ENCODE assay signal across 28 cellular contexts in genomic region chr15:25829075-25829474, GRCh38. TPM values are rescaled to one million over a fixed set of nuclear protein-coding genes. Genes with fewer than 3 reads are reported as not detected.
DNase-seq lines count a peak whose midpoint lies in the region; ATAC-seq, FAIRE-seq and TF ChIP-seq lines count a peak whose summit lies in the region.
"Had no signal": no experiment of that assay in that cellular context is flagged by ENCODE, and none has a peak within 500 bp of the region (broad histone marks: within the 10 kb centered on the region; RNA-seq: fewer than 3 reads in every experiment).

No MANE protein-coding gene starts in this region.

- H3K36me3 ChIP-seq in K562 (ENCODE audit: control insufficient read depth, insufficient read depth, low read length) (no peaks in the 10 kb centered on the region), osteoblast (ENCODE audit: insufficient read depth, low read length) (no peaks in the 10 kb centered on the region), aorta (ENCODE audit: control insufficient read depth in 1 of 2, insufficient read depth in 2 of 2, low read length in 1 of 2) (no peaks in the 10 kb centered on the region)
- H3K36me3 ChIP-seq: cardiac muscle cell, gastrocnemius medialis, left lung had no signal

- no peak overlapping the region for H3K4me3 ChIP-seq in K562
- no peak overlapping the region for H3K4me3 ChIP-seq in osteoblast (ENCODE audit: insufficient read depth, low read length)
- H3K4me3 ChIP-seq in aorta (ENCODE audit: low read length in 2 of 2), result no peak overlapping the region
- H3K4me3 ChIP-seq: cardiac muscle cell, gastrocnemius medialis, left lung had no signal

- H3K79me2 ChIP-seq in K562 (ENCODE audit: control insufficient read depth, insufficient read depth, low read length) (no peaks in the 10 kb centered on the region), osteoblast (ENCODE audit: insufficient read depth, low read length) (peaks cover 76% of the 10 kb centered on the region)

- peak overlapping the region; percentile 51 for H3K27ac Mint-ChIP-seq in activated T-cell treated with anti-CD3 and anti-CD28 coated beads, Interleukin-2, amount 50 U/mL, for 24 hours
- H3K27ac Mint-ChIP-seq: naive B cell; T-helper 2 cell treated with Interferon-gamma antibody and Interleukin-4, amounts not matched to agents 5 μg/mL and 100 μg/mL, for 36 hours had no signal

- no peak overlapping the region for H3K4me3 Mint-ChIP-seq in activated T-cell treated with anti-CD3 and anti-CD28 coated beads, Interleukin-2, amount 50 U/mL, for 24 hours
- H3K4me3 Mint-ChIP-seq: CD14-positive monocyte; immature natural killer cell; naive B cell; T-helper 2 cell treated with Interferon-gamma antibody and Interleukin-4, amounts not matched to agents 5 μg/mL and 100 μg/mL, for 36 hours had no signal

- intact Hi-C loops in K562 (cut with micrococcal nuclease) (no loop called here), aorta (cut with DNase I) (loop anchor here in 1 of 2 donors (5.0 kb wide), 2 partner anchors 33 to 87 kb away; partner anchors contain the start of gene ATP10A)

- H3K9me3 Mint-ChIP-seq in activated T-cell treated with anti-CD3 and anti-CD28 coated beads, Interleukin-2, amount 50 U/mL, for 24 hours, result peaks cover 16% of the 10 kb centered on the region

- no peak for TF ChIP-seq POLR2A in K562 (conservative IDR thresholded peaks at IDR 0.05)

- TF ChIP-seq RAD21 in K562 (CRISPR knock-in tag; conservative IDR thresholded peaks at IDR 0.05 in 1 of 2, IDR thresholded peaks at IDR 0.05 in 1 of 2), result no peak

- peaks cover 67% of the 10 kb centered on the region for H3K4me1 Mint-ChIP-seq in activated T-cell treated with anti-CD3 and anti-CD28 coated beads, Interleukin-2, amount 50 U/mL, for 24 hours (ENCODE audit: low read depth)

- FAIRE-seq in K562 (lab: Jason Lieb, UNC), result no peak
- FAIRE-seq: small intestine had no signal

- H2AFZ ChIP-seq in K562 (ENCODE audit: low read depth, low read length) (no peak overlapping the region), osteoblast (ENCODE audit: low read length) (no peak overlapping the region)

- POLR2A ChIA-PET in K562 (lab: Yijun Ruan, JAX), result interaction anchor here (1.2 kb wide), 1 partner anchor 14 kb away, joined by 4 read pairs; no protein-coding TSS in a partner anchor

- H3K27ac ChIP-seq in K562 (ENCODE audit: extremely low read depth, low read depth, low read length) (no peak overlapping the region), osteoblast (ENCODE audit: low read depth, low read length) (peak overlapping the region; percentile 97), aorta (ENCODE audit: low read depth in 1 of 2, low read length in 2 of 2) (peak overlapping the region; percentile 34 to 98)
- H3K27ac ChIP-seq: 22Rv1, cardiac muscle cell, gastrocnemius medialis, left lung had no signal

- H4K20me1 ChIP-seq in K562 (replicated peaks; ENCODE audit: control insufficient read depth, insufficient read depth, low read length), result no peaks in the 10 kb centered on the region
- no peaks in the 10 kb centered on the region for H4K20me1 ChIP-seq in osteoblast (ENCODE audit: insufficient read depth, low read length)

- H3K27me3 Mint-ChIP-seq in activated T-cell treated with anti-CD3 and anti-CD28 coated beads, Interleukin-2, amount 50 U/mL, for 24 hours, result no peaks in the 10 kb centered on the region

- H3K9me1 ChIP-seq in K562 (ENCODE audit: control insufficient read depth, insufficient read depth, low read length), result no peaks in the 10 kb centered on the region

- no peak overlapping the region for H3K4me2 ChIP-seq in K562 (ENCODE audit: insufficient read depth, low read length)
- H3K4me2 ChIP-seq in osteoblast (ENCODE audit: insufficient read depth, low read length), result no peak overlapping the region

- TF ChIP-seq EP300 in K562 (IDR thresholded peaks at IDR 0.05; ENCODE audit: low read length), result no peak

- H3K9ac ChIP-seq in K562 (ENCODE audit: insufficient read depth in 1 of 2, low read depth in 2 of 2, low read length in 2 of 2), result no peak overlapping the region

- ATAC-seq in K562 (no peak), aorta (ENCODE audit: low FRiP score) (no peak)
- ATAC-seq: gastrocnemius medialis, left lung had no signal

- H3K36me3 Mint-ChIP-seq in activated T-cell treated with anti-CD3 and anti-CD28 coated beads, Interleukin-2, amount 50 U/mL, for 24 hours (ENCODE audit: low read depth), result peaks cover 69% of the 10 kb centered on the region
- H3K36me3 Mint-ChIP-seq: IgD-negative memory B cell had no signal

- DNase-seq in activated T-cell treated with anti-CD3 and anti-CD28 coated beads, Interleukin-2, amount 50 U/mL, for 24 hours, result no peak
- DNase-seq in activated T-cell treated with anti-CD3 and anti-CD28 coated beads for 4 hours, result no peak
- no peak for DNase-seq in K562 (ENCODE audit: extremely low read depth in 1 of 4, low spot score in 3 of 4)
- peak; percentile 35 for DNase-seq in osteoblast (ENCODE audit: insufficient read length, low spot score, missing footprints)
- no peak for DNase-seq in aorta
- no peak for DNase-seq in GM19238 (ENCODE audit: insufficient read length, low spot score)
- no peak for DNase-seq in NCI-H146 treated with DMSO at 0.1 percent for 48 hours (lab: John Stamatoyannopoulos, UW; ENCODE audit: unreplicated experiment)
- DNase-seq in NCI-H226, result no peak
- DNase-seq: activated CD4-positive, alpha-beta T cell treated with anti-CD3 and anti-CD28 coated beads for 4 hours; activated gamma-delta T cell treated with Interleukin-2 at 50 U/mL for 16 hours; activated T-cell treated with anti-CD3 and anti-CD28 coated beads, Interleukin-2, amount 50 U/mL, for 1 hour; gastrocnemius medialis; hypothalamus; immature natural killer cell; left lung; naive B cell; NCI-H1105; NCI-H1930; NCI-H526 treated with DMSO at 0.1 percent for 48 hours; SHP77; small intestine; stimulated activated CD4-positive, alpha-beta T cell treated with anti-CD3 and anti-CD28 coated beads, Interleukin-1b, Interleukin-23, amount 100 ng/mL, for 48 hours had no signal

- WGBS in K562 (ENCODE audit: insufficient coverage, low coverage, missing lambda C conversion rate), result 0% methylated on average over 3 of the region's 3 CpGs
- WGBS in aorta, 2 donors, result 67 to 68% methylated on average over 3 of the region's 3 CpGs

- no peaks in the 10 kb centered on the region; a peak in 1 of 5 replicates for H3K27me3 ChIP-seq in K562 (ENCODE audit: control insufficient read depth in 2 of 2, insufficient read depth in 2 of 2, low read length in 2 of 2)
- no peaks in the 10 kb centered on the region for H3K27me3 ChIP-seq in osteoblast (ENCODE audit: insufficient read depth, low read length)
- no peaks in the 10 kb centered on the region for H3K27me3 ChIP-seq in aorta (ENCODE audit: control insufficient read depth in 1 of 2, insufficient read depth in 2 of 2, low read length in 1 of 2)
- H3K27me3 ChIP-seq: cardiac muscle cell, gastrocnemius medialis, left lung had no signal

- CTCF ChIA-PET in K562 (lab: Yijun Ruan, JAX; ENCODE audit: low intra/inter-chr PET ratio), result no interaction called here

- BruUV-seq in K562 (replicated peaks; lab: Mats Ljungman, UMichigan), result no TSS peak

- TF ChIP-seq CTCF in K562 (IDR thresholded peaks at IDR 0.05 in 2 of 3, conservative IDR thresholded peaks at IDR 0.05 in 1 of 3; ENCODE audit: insufficient read depth in 2 of 3, low read depth in 1 of 3, low read length in 3 of 3), result no peak
- no peak for TF ChIP-seq CTCF in osteoblast (IDR thresholded peaks at IDR 0.05; ENCODE audit: extremely low read depth, low read depth, low read length)

- in situ Hi-C loops in K562 (cut with MboI), result no loop called here

- H3K9me3 ChIP-seq in K562 (replicated peaks; ENCODE audit: control insufficient read depth, insufficient read depth, low read depth, low read length) (no peaks in the 10 kb centered on the region), osteoblast (ENCODE audit: low read depth, low read length) (no peaks in the 10 kb centered on the region), aorta (ENCODE audit: control insufficient read depth, low read length) (no peaks in the 10 kb centered on the region)
- H3K9me3 ChIP-seq: gastrocnemius medialis, left lung had no signal

- H3K4me1 ChIP-seq in K562 (replicated peaks in 1 of 2; ENCODE audit: control insufficient read depth in 2 of 2, insufficient read depth in 2 of 2, low read length in 2 of 2) (no peaks in the 10 kb centered on the region), osteoblast (ENCODE audit: insufficient read depth, low read length) (peaks cover 28% of the 10 kb centered on the region), aorta (ENCODE audit: control insufficient read depth in 1 of 2, insufficient read depth in 2 of 2, low read length in 2 of 2) (peaks cover 10 to 11% of the 10 kb centered on the region in 2 donors)

TF ChIP-seq in K562, 482 proteins besides CTCF, POLR2A, EP300 and RAD21 (continues in another document):
- TF ChIP-seq SAFB (IDR thresholded peaks at IDR 0.05; ENCODE audit: borderline replicate concordance, low read depth, low read length), result no peak
- TF ChIP-seq ATF1 (CRISPR knock-in tag; IDR thresholded peaks at IDR 0.05), result no peak
- 0 out of 2 replicates have a peak, but pooled peaks have one; percentile 17 for TF ChIP-seq ATF1 (tag; IDR thresholded peaks at IDR 0.05)
- peak; percentile 44; the same call in 1 of the 2 replicates for TF ChIP-seq JUND (IDR thresholded peaks at IDR 0.05; ENCODE audit: borderline replicate concordance, low read depth, low read length)
- TF ChIP-seq JUND (tag; IDR thresholded peaks at IDR 0.05; ENCODE audit: borderline replicate concordance, low read depth, low read length), result peak; percentile 42; the same call in 1 of the 3 replicates
- no peak for TF ChIP-seq PHB2 (IDR thresholded peaks at IDR 0.05; ENCODE audit: low read depth)

RNA-seq across cellular contexts. Expression of gene ATP10A, which starts 34.1 kb away (rescaled TPM):
- not detected in 2 replicates for total RNA-seq in K562 (2011; cell fraction: chromatin; rRNA removed; ENCODE audit: low replicate concordance)
- total RNA-seq in K562 (2011; cell fraction: nucleolus; rRNA removed), result not detected in 2 replicates
- total RNA-seq in K562 (2011; cell fraction: nucleoplasm; rRNA removed), result not detected in 2 replicates
- not detected in 2 replicates for total RNA-seq in K562 (2014; rRNA removed)
- not detected in 2 replicates for total RNA-seq in K562 (2014; rRNA removed; fragmentation: Illumina TruSeq; extraction: Trizol)
- total RNA-seq in K562 (2015; rRNA removed; fragmentation: Illumina TruSeq; extraction: Trizol), result not detected in 2 replicates
- total RNA-seq in K562 (2021), result 0.04 and 0.09 TPM in 2 replicates
- not detected in 2 replicates for polyA plus RNA-seq in K562 (2011; rRNA removed)
- polyA plus RNA-seq in K562 (2011; cell fraction: cytosol; rRNA removed), result not detected in 2 replicates
- not detected in 2 replicates for polyA plus RNA-seq in K562 (2011; cell fraction: nucleus; rRNA removed)
- polyA plus RNA-seq in K562 (2012), result 0.01 TPM in 1 of 2 replicates, not detected in the other
- not detected in 2 replicates for polyA plus RNA-seq in K562 (2014; fragmentation: Illumina TruSeq; extraction: Trizol)
- polyA plus RNA-seq in K562 (2014; fragmentation: Nextera tagmentation; extraction: Ambion mirVana), result not detected
- not detected in 2 replicates for polyA plus RNA-seq in K562 (2014; rRNA removed)
- not detected in 2 replicates for polyA minus RNA-seq in K562 (2011; rRNA and poly(A)+ RNA removed)
- not detected in 2 replicates for polyA minus RNA-seq in K562 (2011; cell fraction: cytosol; rRNA and poly(A)+ RNA removed)
- polyA minus RNA-seq in K562 (2011; cell fraction: nucleus; rRNA and poly(A)+ RNA removed), result not detected in 2 replicates
- total RNA-seq in osteoblast, result 26.5 and 32.9 TPM in 2 replicates
- total RNA-seq in aorta, result 10 to 100 TPM; 19.9 to 55.0 TPM
- polyA plus RNA-seq in aorta, result 10 to 100 TPM in 1 of 2 donors, 1 to 10 TPM in 1; 3.6 to 24.4 TPM
- total RNA-seq: cardiac muscle cell, pulmonary artery endothelial cell had no signal
- polyA plus RNA-seq: cardiac muscle cell had no signal

Comparison
In these comparisons a context has a peak if more than half of its experiments do, and no peak if none do; other contexts are left out.
1. RNA of gene ATP10A, which starts 34.1 kb away (total RNA-seq): 19.9 to 55.0 TPM in aorta and 26.5 to 32.9 TPM in osteoblast; 0.04 to 0.09 TPM in K562; every median in the first group is over 10 times any median in the second.